In the genomic region with DNA sequence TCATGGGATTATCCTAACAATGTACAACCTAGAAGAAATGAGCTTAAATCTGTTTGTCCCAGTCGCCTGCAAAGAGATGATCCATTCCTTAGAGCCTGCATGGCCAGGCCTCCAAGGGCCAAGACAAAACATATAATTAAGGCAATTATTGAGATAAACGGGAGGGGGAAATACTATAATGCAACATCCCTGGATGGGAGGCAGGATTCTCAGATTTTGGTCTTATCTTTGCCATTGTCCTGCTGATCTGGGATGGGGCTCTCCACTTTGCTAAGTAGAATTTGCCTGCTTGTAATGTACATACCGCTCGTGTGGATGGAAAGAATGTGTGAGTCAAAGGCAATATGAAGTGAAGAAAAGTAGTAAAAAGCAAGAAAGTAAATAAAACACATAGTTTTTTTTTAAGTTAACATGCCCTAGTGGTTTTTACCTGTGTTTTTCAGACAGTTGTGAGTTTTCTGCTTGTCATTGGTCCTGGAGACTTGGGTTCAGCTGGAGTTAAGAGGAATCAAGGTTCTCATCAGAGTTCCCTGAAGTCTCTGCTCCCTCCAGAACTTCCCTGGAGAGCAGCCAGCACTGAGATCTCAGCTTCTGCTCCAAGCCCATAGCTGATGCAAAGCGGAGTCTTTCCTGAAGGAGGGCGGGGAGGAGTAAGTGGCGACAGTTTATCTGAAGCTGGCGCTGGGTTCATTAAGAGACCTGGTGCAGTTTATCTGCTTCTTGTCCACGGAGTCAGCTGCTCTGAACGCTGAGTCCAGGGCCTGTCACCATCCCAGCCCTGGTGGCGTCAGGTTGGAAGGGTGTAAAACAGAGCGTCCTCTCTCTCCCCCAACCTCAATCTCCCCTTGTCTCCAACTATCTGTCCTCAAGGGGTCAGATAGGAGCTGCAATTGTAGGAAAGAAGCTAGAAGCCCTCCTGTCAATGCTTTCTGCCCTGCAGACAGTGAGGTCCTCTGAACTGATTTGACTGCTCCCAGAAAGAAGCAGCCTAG, we compare ENCODE assay signal across 2 cellular contexts.
TF ChIP-seq lines count a peak whose summit lies in the region.

No MANE protein-coding gene starts in this region.

TF ChIP-seq in HEK293T, 16 proteins besides CTCF, POLR2A, EP300 and RAD21:
- no peak for TF ChIP-seq TARDBP (IDR thresholded peaks at IDR 0.05)
- TF ChIP-seq ARNT (IDR thresholded peaks at IDR 0.05) = no peak
- no peak for TF ChIP-seq LEF1 (IDR thresholded peaks at IDR 0.05; ENCODE audit: borderline replicate concordance)
- no peak for TF ChIP-seq CTBP1 (IDR thresholded peaks at IDR 0.05; ENCODE audit: borderline replicate concordance)
- no peak for TF ChIP-seq ZNF384 (IDR thresholded peaks at IDR 0.05)
- TF ChIP-seq, protein P1, sequence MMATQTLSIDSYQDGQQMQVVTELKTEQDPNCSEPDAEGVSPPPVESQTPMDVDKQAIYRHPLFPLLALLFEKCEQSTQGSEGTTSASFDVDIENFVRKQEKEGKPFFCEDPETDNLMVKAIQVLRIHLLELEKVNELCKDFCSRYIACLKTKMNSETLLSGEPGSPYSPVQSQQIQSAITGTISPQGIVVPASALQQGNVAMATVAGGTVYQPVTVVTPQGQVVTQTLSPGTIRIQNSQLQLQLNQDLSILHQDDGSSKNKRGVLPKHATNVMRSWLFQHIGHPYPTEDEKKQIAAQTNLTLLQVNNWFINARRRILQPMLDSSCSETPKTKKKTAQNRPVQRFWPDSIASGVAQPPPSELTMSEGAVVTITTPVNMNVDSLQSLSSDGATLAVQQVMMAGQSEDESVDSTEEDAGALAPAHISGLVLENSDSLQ (IDR thresholded peaks at IDR 0.05) = no peak
- no peak for TF ChIP-seq HDGF (IDR thresholded peaks at IDR 0.05; ENCODE audit: borderline replicate concordance)
- no peak for TF ChIP-seq FOXM1 (IDR thresholded peaks at IDR 0.05; ENCODE audit: borderline replicate concordance)
- no peak for TF ChIP-seq NFRKB (IDR thresholded peaks at IDR 0.05)
- no peak for TF ChIP-seq BHLHE40 (IDR thresholded peaks at IDR 0.05; ENCODE audit: borderline replicate concordance)
- no peak for TF ChIP-seq FOXA1 (IDR thresholded peaks at IDR 0.05)
- no peak for TF ChIP-seq ELF4 (IDR thresholded peaks at IDR 0.05)
- TF ChIP-seq FOXK2 (IDR thresholded peaks at IDR 0.05) = no peak
- no peak for TF ChIP-seq SP1 (IDR thresholded peaks at IDR 0.05)
TF ChIP-seq in HEK293T: peak in this region for 0.

TF ChIP-seq in K562, 482 proteins besides CTCF, POLR2A, EP300 and RAD21 (continues in another document):
- TF ChIP-seq ARNT (IDR thresholded peaks at IDR 0.05) (0 out of 4 replicates have a peak, but pooled peaks of 1 of the 2 experiments have one; percentile 53), DACH1 (IDR thresholded peaks at IDR 0.05; ENCODE audit: partially characterized antibody) (peak; percentile 45), TCFL5 (CRISPR knock-in tag; conservative IDR thresholded peaks at IDR 0.05) (no peak), FOXM1 (IDR thresholded peaks at IDR 0.05; ENCODE audit: low read depth) (no peak), FOXM1 (CRISPR knock-in tag; IDR thresholded peaks at IDR 0.05; ENCODE audit: low read depth) (no peak), MAFF (IDR thresholded peaks at IDR 0.05; ENCODE audit: low read length) (no peak), SAP30 (IDR thresholded peaks at IDR 0.05; ENCODE audit: borderline replicate concordance, insufficient read depth, low read depth, low read length, poor library complexity, severe bottlenecking) (no peak), RBM34 (IDR thresholded peaks at IDR 0.05; ENCODE audit: borderline replicate concordance, insufficient read depth, low read length) (no peak), NFRKB (IDR thresholded peaks at IDR 0.05; ENCODE audit: low read depth) (no peak), SRSF9 (IDR thresholded peaks at IDR 0.05; ENCODE audit: borderline replicate concordance, low read depth, low read length) (no peak), FOSL1 (tag; conservative IDR thresholded peaks at IDR 0.05) (peak; percentile 23), NRF1 (conservative IDR thresholded peaks at IDR 0.05 in 1 of 2, IDR thresholded peaks at IDR 0.05 in 1 of 2) (peak in 1 of 2 experiments; percentile 7; a peak in 1 of 4 replicates), EGR1 (conservative IDR thresholded peaks at IDR 0.05) (no peak), CBX5 (IDR thresholded peaks at IDR 0.05; ENCODE audit: borderline replicate concordance, low read depth) (no peak), CEBPG (CRISPR knock-in tag; IDR thresholded peaks at IDR 0.05) (peak; percentile 50; the same call in 1 of the 2 replicates), CEBPG (tag; conservative IDR thresholded peaks at IDR 0.05 in 1 of 2, IDR thresholded peaks at IDR 0.05 in 1 of 2) (no peak), ARID1B (IDR thresholded peaks at IDR 0.05) (peak; percentile 54; the same call in 1 of the 2 replicates), YY1 (IDR thresholded peaks at IDR 0.05; ENCODE audit: borderline replicate concordance in 1 of 3, control insufficient read depth in 1 of 3, extremely low read depth in 1 of 3, insufficient read depth in 3 of 3, insufficient read length in 1 of 3, insufficient replicate concordance in 2 of 3, low read depth in 1 of 3, low read length in 2 of 3) (peak in 1 of 3 experiments; percentile 24), ZNF830 (CRISPR knock-in tag; IDR thresholded peaks at IDR 0.05) (no peak), PHTF2 (CRISPR knock-in tag; IDR thresholded peaks at IDR 0.05) (no peak), SRSF3 (IDR thresholded peaks at IDR 0.05; ENCODE audit: insufficient read depth, low read length) (no peak), ZNF766 (CRISPR knock-in tag; conservative IDR thresholded peaks at IDR 0.05) (0 out of 2 replicates have a peak, but pooled peaks have one; percentile 16), SMAD4 (CRISPR knock-in tag; conservative IDR thresholded peaks at IDR 0.05) (peak; percentile 78)
- TF ChIP-seq, protein P2, sequence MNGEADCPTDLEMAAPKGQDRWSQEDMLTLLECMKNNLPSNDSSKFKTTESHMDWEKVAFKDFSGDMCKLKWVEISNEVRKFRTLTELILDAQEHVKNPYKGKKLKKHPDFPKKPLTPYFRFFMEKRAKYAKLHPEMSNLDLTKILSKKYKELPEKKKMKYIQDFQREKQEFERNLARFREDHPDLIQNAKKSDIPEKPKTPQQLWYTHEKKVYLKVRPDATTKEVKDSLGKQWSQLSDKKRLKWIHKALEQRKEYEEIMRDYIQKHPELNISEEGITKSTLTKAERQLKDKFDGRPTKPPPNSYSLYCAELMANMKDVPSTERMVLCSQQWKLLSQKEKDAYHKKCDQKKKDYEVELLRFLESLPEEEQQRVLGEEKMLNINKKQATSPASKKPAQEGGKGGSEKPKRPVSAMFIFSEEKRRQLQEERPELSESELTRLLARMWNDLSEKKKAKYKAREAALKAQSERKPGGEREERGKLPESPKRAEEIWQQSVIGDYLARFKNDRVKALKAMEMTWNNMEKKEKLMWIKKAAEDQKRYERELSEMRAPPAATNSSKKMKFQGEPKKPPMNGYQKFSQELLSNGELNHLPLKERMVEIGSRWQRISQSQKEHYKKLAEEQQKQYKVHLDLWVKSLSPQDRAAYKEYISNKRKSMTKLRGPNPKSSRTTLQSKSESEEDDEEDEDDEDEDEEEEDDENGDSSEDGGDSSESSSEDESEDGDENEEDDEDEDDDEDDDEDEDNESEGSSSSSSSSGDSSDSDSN (IDR thresholded peaks at IDR 0.05; ENCODE audit: borderline replicate concordance in 1 of 2, low read depth in 2 of 2, low read length in 2 of 2) = peak; percentile 33 to 88; a peak in 2 of 4 replicates
- TF ChIP-seq, protein P3, sequence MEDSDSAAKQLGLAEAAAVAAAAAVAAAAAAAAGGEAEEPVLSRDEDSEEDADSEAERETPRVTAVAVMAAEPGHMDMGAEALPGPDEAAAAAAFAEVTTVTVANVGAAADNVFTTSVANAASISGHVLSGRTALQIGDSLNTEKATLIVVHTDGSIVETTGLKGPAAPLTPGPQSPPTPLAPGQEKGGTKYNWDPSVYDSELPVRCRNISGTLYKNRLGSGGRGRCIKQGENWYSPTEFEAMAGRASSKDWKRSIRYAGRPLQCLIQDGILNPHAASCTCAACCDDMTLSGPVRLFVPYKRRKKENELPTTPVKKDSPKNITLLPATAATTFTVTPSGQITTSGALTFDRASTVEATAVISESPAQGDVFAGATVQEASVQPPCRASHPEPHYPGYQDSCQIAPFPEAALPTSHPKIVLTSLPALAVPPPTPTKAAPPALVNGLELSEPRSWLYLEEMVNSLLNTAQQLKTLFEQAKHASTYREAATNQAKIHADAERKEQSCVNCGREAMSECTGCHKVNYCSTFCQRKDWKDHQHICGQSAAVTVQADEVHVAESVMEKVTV (CRISPR knock-in tag; IDR thresholded peaks at IDR 0.05) = 0 out of 2 replicates have a peak, but pooled peaks have one; percentile 44
- TF ChIP-seq, protein P4, sequence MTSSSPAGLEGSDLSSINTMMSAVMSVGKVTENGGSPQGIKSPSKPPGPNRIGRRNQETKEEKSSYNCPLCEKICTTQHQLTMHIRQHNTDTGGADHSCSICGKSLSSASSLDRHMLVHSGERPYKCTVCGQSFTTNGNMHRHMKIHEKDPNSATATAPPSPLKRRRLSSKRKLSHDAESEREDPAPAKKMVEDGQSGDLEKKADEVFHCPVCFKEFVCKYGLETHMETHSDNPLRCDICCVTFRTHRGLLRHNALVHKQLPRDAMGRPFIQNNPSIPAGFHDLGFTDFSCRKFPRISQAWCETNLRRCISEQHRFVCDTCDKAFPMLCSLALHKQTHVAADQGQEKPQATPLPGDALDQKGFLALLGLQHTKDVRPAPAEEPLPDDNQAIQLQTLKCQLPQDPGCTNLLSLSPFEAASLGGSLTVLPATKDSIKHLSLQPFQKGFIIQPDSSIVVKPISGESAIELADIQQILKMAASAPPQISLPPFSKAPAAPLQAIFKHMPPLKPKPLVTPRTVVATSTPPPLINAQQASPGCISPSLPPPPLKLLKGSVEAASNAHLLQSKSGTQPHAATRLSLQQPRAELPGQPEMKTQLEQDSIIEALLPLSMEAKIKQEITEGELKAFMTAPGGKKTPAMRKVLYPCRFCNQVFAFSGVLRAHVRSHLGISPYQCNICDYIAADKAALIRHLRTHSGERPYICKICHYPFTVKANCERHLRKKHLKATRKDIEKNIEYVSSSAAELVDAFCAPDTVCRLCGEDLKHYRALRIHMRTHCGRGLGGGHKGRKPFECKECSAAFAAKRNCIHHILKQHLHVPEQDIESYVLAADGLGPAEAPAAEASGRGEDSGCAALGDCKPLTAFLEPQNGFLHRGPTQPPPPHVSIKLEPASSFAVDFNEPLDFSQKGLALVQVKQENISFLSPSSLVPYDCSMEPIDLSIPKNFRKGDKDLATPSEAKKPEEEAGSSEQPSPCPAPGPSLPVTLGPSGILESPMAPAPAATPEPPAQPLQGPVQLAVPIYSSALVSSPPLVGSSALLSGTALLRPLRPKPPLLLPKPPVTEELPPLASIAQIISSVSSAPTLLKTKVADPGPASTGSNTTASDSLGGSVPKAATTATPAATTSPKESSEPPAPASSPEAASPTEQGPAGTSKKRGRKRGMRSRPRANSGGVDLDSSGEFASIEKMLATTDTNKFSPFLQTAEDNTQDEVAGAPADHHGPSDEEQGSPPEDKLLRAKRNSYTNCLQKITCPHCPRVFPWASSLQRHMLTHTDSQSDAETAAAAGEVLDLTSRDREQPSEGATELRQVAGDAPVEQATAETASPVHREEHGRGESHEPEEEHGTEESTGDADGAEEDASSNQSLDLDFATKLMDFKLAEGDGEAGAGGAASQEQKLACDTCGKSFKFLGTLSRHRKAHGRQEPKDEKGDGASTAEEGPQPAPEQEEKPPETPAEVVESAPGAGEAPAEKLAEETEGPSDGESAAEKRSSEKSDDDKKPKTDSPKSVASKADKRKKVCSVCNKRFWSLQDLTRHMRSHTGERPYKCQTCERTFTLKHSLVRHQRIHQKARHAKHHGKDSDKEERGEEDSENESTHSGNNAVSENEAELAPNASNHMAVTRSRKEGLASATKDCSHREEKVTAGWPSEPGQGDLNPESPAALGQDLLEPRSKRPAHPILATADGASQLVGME (CRISPR knock-in tag; IDR thresholded peaks at IDR 0.05) = 0 out of 2 replicates have a peak, but pooled peaks have one; percentile 22
- TF ChIP-seq, protein P5, sequence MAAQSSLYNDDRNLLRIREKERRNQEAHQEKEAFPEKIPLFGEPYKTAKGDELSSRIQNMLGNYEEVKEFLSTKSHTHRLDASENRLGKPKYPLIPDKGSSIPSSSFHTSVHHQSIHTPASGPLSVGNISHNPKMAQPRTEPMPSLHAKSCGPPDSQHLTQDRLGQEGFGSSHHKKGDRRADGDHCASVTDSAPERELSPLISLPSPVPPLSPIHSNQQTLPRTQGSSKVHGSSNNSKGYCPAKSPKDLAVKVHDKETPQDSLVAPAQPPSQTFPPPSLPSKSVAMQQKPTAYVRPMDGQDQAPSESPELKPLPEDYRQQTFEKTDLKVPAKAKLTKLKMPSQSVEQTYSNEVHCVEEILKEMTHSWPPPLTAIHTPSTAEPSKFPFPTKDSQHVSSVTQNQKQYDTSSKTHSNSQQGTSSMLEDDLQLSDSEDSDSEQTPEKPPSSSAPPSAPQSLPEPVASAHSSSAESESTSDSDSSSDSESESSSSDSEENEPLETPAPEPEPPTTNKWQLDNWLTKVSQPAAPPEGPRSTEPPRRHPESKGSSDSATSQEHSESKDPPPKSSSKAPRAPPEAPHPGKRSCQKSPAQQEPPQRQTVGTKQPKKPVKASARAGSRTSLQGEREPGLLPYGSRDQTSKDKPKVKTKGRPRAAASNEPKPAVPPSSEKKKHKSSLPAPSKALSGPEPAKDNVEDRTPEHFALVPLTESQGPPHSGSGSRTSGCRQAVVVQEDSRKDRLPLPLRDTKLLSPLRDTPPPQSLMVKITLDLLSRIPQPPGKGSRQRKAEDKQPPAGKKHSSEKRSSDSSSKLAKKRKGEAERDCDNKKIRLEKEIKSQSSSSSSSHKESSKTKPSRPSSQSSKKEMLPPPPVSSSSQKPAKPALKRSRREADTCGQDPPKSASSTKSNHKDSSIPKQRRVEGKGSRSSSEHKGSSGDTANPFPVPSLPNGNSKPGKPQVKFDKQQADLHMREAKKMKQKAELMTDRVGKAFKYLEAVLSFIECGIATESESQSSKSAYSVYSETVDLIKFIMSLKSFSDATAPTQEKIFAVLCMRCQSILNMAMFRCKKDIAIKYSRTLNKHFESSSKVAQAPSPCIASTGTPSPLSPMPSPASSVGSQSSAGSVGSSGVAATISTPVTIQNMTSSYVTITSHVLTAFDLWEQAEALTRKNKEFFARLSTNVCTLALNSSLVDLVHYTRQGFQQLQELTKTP (IDR thresholded peaks at IDR 0.05; ENCODE audit: low read depth in 1 of 2, partially characterized antibody in 2 of 2) = no peak
- TF ChIP-seq, protein P6, sequence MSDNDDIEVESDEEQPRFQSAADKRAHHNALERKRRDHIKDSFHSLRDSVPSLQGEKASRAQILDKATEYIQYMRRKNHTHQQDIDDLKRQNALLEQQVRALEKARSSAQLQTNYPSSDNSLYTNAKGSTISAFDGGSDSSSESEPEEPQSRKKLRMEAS (CRISPR knock-in tag; IDR thresholded peaks at IDR 0.05) = no peak
- TF ChIP-seq, protein P7, sequence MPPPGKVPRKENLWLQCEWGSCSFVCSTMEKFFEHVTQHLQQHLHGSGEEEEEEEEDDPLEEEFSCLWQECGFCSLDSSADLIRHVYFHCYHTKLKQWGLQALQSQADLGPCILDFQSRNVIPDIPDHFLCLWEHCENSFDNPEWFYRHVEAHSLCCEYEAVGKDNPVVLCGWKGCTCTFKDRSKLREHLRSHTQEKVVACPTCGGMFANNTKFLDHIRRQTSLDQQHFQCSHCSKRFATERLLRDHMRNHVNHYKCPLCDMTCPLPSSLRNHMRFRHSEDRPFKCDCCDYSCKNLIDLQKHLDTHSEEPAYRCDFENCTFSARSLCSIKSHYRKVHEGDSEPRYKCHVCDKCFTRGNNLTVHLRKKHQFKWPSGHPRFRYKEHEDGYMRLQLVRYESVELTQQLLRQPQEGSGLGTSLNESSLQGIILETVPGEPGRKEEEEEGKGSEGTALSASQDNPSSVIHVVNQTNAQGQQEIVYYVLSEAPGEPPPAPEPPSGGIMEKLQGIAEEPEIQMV (tag; conservative IDR thresholded peaks at IDR 0.05; ENCODE audit: low read depth) = no peak
